In the genomic region with DNA sequence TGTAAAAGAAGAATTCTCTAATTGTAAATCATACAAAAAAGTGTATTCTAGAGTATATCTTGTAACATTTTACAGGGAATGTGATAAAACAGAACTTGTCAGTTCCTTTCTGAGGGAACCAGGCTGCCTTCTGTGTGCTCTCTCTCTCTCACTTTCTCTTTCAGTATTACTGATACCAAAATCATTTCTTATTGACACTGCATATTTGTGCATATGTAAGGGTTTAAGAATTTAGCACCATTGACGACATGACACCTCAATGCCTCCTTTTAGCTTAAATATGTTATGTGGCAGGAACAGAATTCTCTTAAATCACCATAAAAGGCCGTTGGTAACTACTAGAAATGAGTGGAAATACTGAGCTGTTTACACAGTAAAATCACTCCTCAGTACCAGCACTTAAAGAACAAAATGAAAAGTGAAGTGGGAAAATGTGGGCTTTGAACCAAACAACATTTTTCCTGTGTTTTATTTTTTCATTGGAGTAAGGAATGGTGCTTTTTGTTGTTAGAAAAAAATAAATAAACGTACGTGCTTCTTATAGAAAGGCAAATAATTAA, we compare ENCODE assay signal across 10 cellular contexts.
DNase-seq lines count a peak whose midpoint lies in the region; ATAC-seq and TF ChIP-seq lines count a peak whose summit lies in the region.
"Had no signal": no experiment of that assay in that cellular context is flagged by ENCODE, and none has a peak within 500 bp of the region (broad histone marks: within the 10 kb centered on the region; RNA-seq: fewer than 3 reads in every experiment).

No MANE protein-coding gene starts in this region.

- no peak overlapping the region for H3K27ac ChIP-seq in left ventricle myocardium inferior (replicated peaks)
- no peak overlapping the region for H3K27ac ChIP-seq in ascending aorta
- H3K27ac ChIP-seq: BLaER1 had no signal

- TF ChIP-seq CTCF in left ventricle myocardium inferior (IDR thresholded peaks at IDR 0.05; ENCODE audit: borderline replicate concordance) (no peak), ascending aorta (IDR thresholded peaks at IDR 0.05) (no peak)

- H3K4me1 ChIP-seq in skeletal muscle satellite cell (ENCODE audit: control insufficient read depth, insufficient read depth, low read length) = peaks cover 27% of the 10 kb centered on the region
- no peaks in the 10 kb centered on the region for H3K4me1 ChIP-seq in left ventricle myocardium inferior
- H3K4me1 ChIP-seq in ascending aorta = no peaks in the 10 kb centered on the region
- H3K4me1 ChIP-seq: BLaER1 had no signal

- H3K4me3 ChIP-seq in skeletal muscle satellite cell (ENCODE audit: low read length) (no peak overlapping the region), left ventricle myocardium inferior (no peak overlapping the region), ascending aorta (no peak overlapping the region)
- H3K4me3 ChIP-seq: BLaER1 had no signal

- no peaks in the 10 kb centered on the region for H3K9me3 ChIP-seq in skeletal muscle satellite cell (replicated peaks; ENCODE audit: low read length)
- no peaks in the 10 kb centered on the region for H3K9me3 ChIP-seq in left ventricle myocardium inferior (replicated peaks)
- no peaks in the 10 kb centered on the region for H3K9me3 ChIP-seq in ascending aorta
- H3K9me3 ChIP-seq: BLaER1 had no signal

- H3K27me3 ChIP-seq in skeletal muscle satellite cell (ENCODE audit: control insufficient read depth, insufficient read depth, low read length) = no peaks in the 10 kb centered on the region
- H3K27me3 ChIP-seq in left ventricle myocardium inferior (ENCODE audit: low read depth) = no peaks in the 10 kb centered on the region
- no peaks in the 10 kb centered on the region for H3K27me3 ChIP-seq in ascending aorta
- H3K27me3 ChIP-seq: BLaER1 had no signal

- peak; percentile 66 for DNase-seq in SHP77 treated with DMSO at 0.1 percent for 48 hours (lab: John Stamatoyannopoulos, UW)
- DNase-seq in SHP77 (lab: John Stamatoyannopoulos, UW) = no peak
- DNase-seq in NCI-H748 (lab: John Stamatoyannopoulos, UW; ENCODE audit: unreplicated experiment) = peak; percentile 39
- no peak for DNase-seq in left ventricle myocardium inferior
- DNase-seq in ascending aorta (ENCODE audit: low spot score in 2 of 2) = no peak
- no peak for DNase-seq in GM19238 (ENCODE audit: insufficient read length, low spot score)
- DNase-seq: T-helper 9 cell had no signal

- ATAC-seq in HG02840 (IDR thresholded peaks at IDR 0.05; ENCODE audit: low FRiP score, unreplicated experiment) = peak; percentile 57

- peak overlapping the region; percentile 10 for H3K4me2 ChIP-seq in skeletal muscle satellite cell (ENCODE audit: low read length)
- H3K4me2 ChIP-seq: BLaER1 had no signal

- no peak overlapping the region for H3K9ac ChIP-seq in skeletal muscle satellite cell (ENCODE audit: low read depth, low read length)
- H3K9ac ChIP-seq: BLaER1 had no signal

- H3K36me3 ChIP-seq in skeletal muscle satellite cell (ENCODE audit: insufficient read depth, low read length) = no peaks in the 10 kb centered on the region
- H3K36me3 ChIP-seq in left ventricle myocardium inferior = no peaks in the 10 kb centered on the region
- H3K36me3 ChIP-seq in ascending aorta = no peaks in the 10 kb centered on the region
- H3K36me3 ChIP-seq: BLaER1 had no signal

- intact Hi-C loops in left ventricle myocardium inferior (cut with micrococcal nuclease) (no loop called here), ascending aorta (cut with DNase I) (no loop called here)

Comparison
In these comparisons a context has a peak if more than half of its experiments do, and no peak if none do; other contexts are left out.
1. DNase-seq: peak in SHP77 treated with DMSO at 0.1 percent for 48 hours (single experiment) and NCI-H748 (single experiment); none in SHP77 (0 of 2), left ventricle myocardium inferior (single experiment), ascending aorta (0 of 2) and GM19238 (single experiment).